In genomic region chr12:131950182-131950913, GRCh38 we compare ENCODE assay signal across 8 cellular contexts. TPM values are rescaled to one million over a fixed set of nuclear protein-coding genes. Genes with fewer than 3 reads are reported as not detected.
DNase-seq lines count a peak whose midpoint lies in the region; ATAC-seq and TF ChIP-seq lines count a peak whose summit lies in the region.

No MANE protein-coding gene starts in this region.

- ATAC-seq in HG03571 (IDR thresholded peaks at IDR 0.05; ENCODE audit: unreplicated experiment), result peak; percentile 29
- peak; percentile 34 for ATAC-seq in activated CD8-positive, alpha-beta T cell treated with anti-CD3 and anti-CD28 coated beads, Interleukin-2, amount 10 ng/mL, durations not matched to agents 7 days and 5 days

- H3K36me3 Mint-ChIP-seq in activated CD8-positive, alpha-beta T cell treated with anti-CD3 and anti-CD28 coated beads, Interleukin-2, amount 10 ng/mL, durations not matched to agents 7 days and 5 days (ENCODE audit: low read depth), result peaks cover 5% of the 10 kb centered on the region
- peaks cover 2% of the 10 kb centered on the region for H3K36me3 Mint-ChIP-seq in neural progenitor cell

- CTCF ChIA-PET in activated CD8-positive, alpha-beta T cell treated with anti-CD3 and anti-CD28 coated beads, Interleukin-2, amount 10 ng/mL, durations not matched to agents 7 days and 5 days (lab: Charles Lee), result interaction anchor here (1.4 to 1.8 kb wide), 2 partner anchors 20 to 114 kb away, joined by 3 to 5 read pairs; no protein-coding TSS in a partner anchor

- peak; percentile 35 for DNase-seq in COLO668 (lab: John Stamatoyannopoulos, UW; ENCODE audit: unreplicated experiment)
- peak; percentile 56 for DNase-seq in GM20000 (ENCODE audit: low spot score)
- DNase-seq in activated CD8-positive, alpha-beta T cell treated with anti-CD3 and anti-CD28 coated beads, Interleukin-2, amount 10 ng/mL, durations not matched to agents 7 days and 5 days, result peak; percentile 50
- DNase-seq in fibroblast of lung (ENCODE audit: low read depth in 2 of 2), result no peak
- peak; percentile 65 for DNase-seq in neural progenitor cell (ENCODE audit: low spot score)
- DNase-seq in NCI-H1105 treated with DMSO at 0.1 percent for 48 hours (lab: John Stamatoyannopoulos, UW), result no peak
- DNase-seq in NCI-H1048 (lab: John Stamatoyannopoulos, UW), result no peak

- TF ChIP-seq CTCF in GM20000 (IDR thresholded peaks at IDR 0.05; ENCODE audit: extremely low read depth, missing control alignments) (no peak), fibroblast of lung (conservative IDR thresholded peaks at IDR 0.05 in 1 of 2, IDR thresholded peaks at IDR 0.05 in 1 of 2; ENCODE audit: low read depth in 1 of 2, low read length in 2 of 2) (no peak), neural progenitor cell (IDR thresholded peaks at IDR 0.05) (no peak)

- H3K4me1 ChIP-seq in fibroblast of lung (ENCODE audit: control insufficient read depth, extremely low read depth, insufficient read depth, low read length) (no peaks in the 10 kb centered on the region), neural progenitor cell (no peaks in the 10 kb centered on the region)

- H3K4me3 Mint-ChIP-seq in activated CD8-positive, alpha-beta T cell treated with anti-CD3 and anti-CD28 coated beads, Interleukin-2, amount 10 ng/mL, durations not matched to agents 7 days and 5 days, result peak overlapping the region; percentile 92
- peak overlapping the region; percentile 93 for H3K4me3 Mint-ChIP-seq in neural progenitor cell

- H3K9ac ChIP-seq in fibroblast of lung (ENCODE audit: insufficient read depth, low read length) (peak overlapping the region; percentile 89), neural progenitor cell (peak overlapping the region; percentile 83)

- peak overlapping the region; percentile 82 to 96 (median 86) for H3K4me3 ChIP-seq in fibroblast of lung (replicated peaks in 1 of 4; ENCODE audit: control extremely low read depth in 1 of 4, insufficient read depth in 1 of 4, low read depth in 3 of 4, low read length in 4 of 4)
- H3K4me3 ChIP-seq in neural progenitor cell, result peak overlapping the region; percentile 92

- POLR2A ChIA-PET in activated CD8-positive, alpha-beta T cell treated with anti-CD3 and anti-CD28 coated beads, Interleukin-2, amount 10 ng/mL, durations not matched to agents 7 days and 5 days (lab: Charles Lee), result interaction anchor here (1.0 to 2.1 kb wide), 2 partner anchors 12 to 20 kb away, joined by 4 to 9 read pairs; no protein-coding TSS in a partner anchor

- H3K79me2 ChIP-seq in fibroblast of lung (ENCODE audit: control insufficient read depth, insufficient read depth, low read length) (peaks cover 46% of the 10 kb centered on the region), neural progenitor cell (ENCODE audit: low read depth) (peaks cover 54% of the 10 kb centered on the region)

- H2AFZ ChIP-seq in fibroblast of lung (ENCODE audit: low read length) (peak overlapping the region; percentile 33), neural progenitor cell (replicated peaks) (peak overlapping the region; percentile 81)

- no peaks in the 10 kb centered on the region for H3K9me3 Mint-ChIP-seq in activated CD8-positive, alpha-beta T cell treated with anti-CD3 and anti-CD28 coated beads, Interleukin-2, amount 10 ng/mL, durations not matched to agents 7 days and 5 days (ENCODE audit: insufficient read depth)
- no peaks in the 10 kb centered on the region for H3K9me3 Mint-ChIP-seq in neural progenitor cell

- H3K4me1 Mint-ChIP-seq in activated CD8-positive, alpha-beta T cell treated with anti-CD3 and anti-CD28 coated beads, Interleukin-2, amount 10 ng/mL, durations not matched to agents 7 days and 5 days (ENCODE audit: low read depth), result peaks cover 34% of the 10 kb centered on the region
- H3K4me1 Mint-ChIP-seq in neural progenitor cell, result peaks cover 13% of the 10 kb centered on the region

- no peaks in the 10 kb centered on the region for H3K27me3 Mint-ChIP-seq in activated CD8-positive, alpha-beta T cell treated with anti-CD3 and anti-CD28 coated beads, Interleukin-2, amount 10 ng/mL, durations not matched to agents 7 days and 5 days (ENCODE audit: low read depth)
- H3K27me3 Mint-ChIP-seq in neural progenitor cell (ENCODE audit: insufficient read depth, low read depth), result peaks cover 7% of the 10 kb centered on the region

- peaks cover 23% of the 10 kb centered on the region for H3F3A ChIP-seq in neural progenitor cell (ENCODE audit: low read depth)

- H3K9me3 ChIP-seq in fibroblast of lung (ENCODE audit: control insufficient read depth, insufficient read depth, low read depth, low read length) (no peaks in the 10 kb centered on the region), neural progenitor cell (ENCODE audit: low read depth) (no peaks in the 10 kb centered on the region)

- H3K27me3 ChIP-seq in fibroblast of lung (ENCODE audit: control insufficient read depth, insufficient read depth, low read length), result no peaks in the 10 kb centered on the region
- no peaks in the 10 kb centered on the region for H3K27me3 ChIP-seq in neural progenitor cell

- H4K20me1 ChIP-seq in fibroblast of lung (ENCODE audit: control insufficient read depth, extremely low read depth, insufficient read depth, low read length) (no peaks in the 10 kb centered on the region), neural progenitor cell (ENCODE audit: low read depth) (peaks cover 27% of the 10 kb centered on the region)

- peak overlapping the region; percentile 85 for H3K4me2 ChIP-seq in fibroblast of lung (ENCODE audit: extremely low read depth, insufficient read depth, low read length)
- peak overlapping the region; percentile 99 for H3K4me2 ChIP-seq in neural progenitor cell

- no peaks in the 10 kb centered on the region for H3K36me3 ChIP-seq in fibroblast of lung (ENCODE audit: control insufficient read depth, insufficient read depth, low read length)
- H3K36me3 ChIP-seq in neural progenitor cell, result no peaks in the 10 kb centered on the region

- H3K27ac ChIP-seq in fibroblast of lung (ENCODE audit: insufficient read depth, low read length) (peak overlapping the region; percentile 83), neural progenitor cell (no peak overlapping the region)

- H3K27ac Mint-ChIP-seq in activated CD8-positive, alpha-beta T cell treated with anti-CD3 and anti-CD28 coated beads, Interleukin-2, amount 10 ng/mL, durations not matched to agents 7 days and 5 days, result peak overlapping the region; percentile 96
- no peak overlapping the region for H3K27ac Mint-ChIP-seq in neural progenitor cell

RNA-seq across cellular contexts. Expression of gene EP400, which starts 0.6 kb away (rescaled TPM):
- 10 to 100 TPM; 58.0 to 58.8 TPM for total RNA-seq in activated CD8-positive, alpha-beta T cell treated with anti-CD3 and anti-CD28 coated beads, Interleukin-2, amount 10 ng/mL, durations not matched to agents 7 days and 5 days
- 8.0 and 12.4 TPM in 2 replicates for total RNA-seq in fibroblast of lung
- 3.4 and 6.2 TPM in 2 replicates for polyA plus RNA-seq in fibroblast of lung
- polyA plus RNA-seq in fibroblast of lung (2012), result 14.4 and 17.5 TPM in 2 replicates
- polyA minus RNA-seq in fibroblast of lung (ENCODE audit: low replicate concordance), result 22.4 and 24.6 TPM in 2 replicates
- total RNA-seq in neural progenitor cell (ENCODE audit: low replicate concordance), result 16.3 and 21.2 TPM in 2 replicates

RNA-seq across cellular contexts. Expression of gene PUS1, which starts 21.3 kb away (rescaled TPM):
- total RNA-seq in activated CD8-positive, alpha-beta T cell treated with anti-CD3 and anti-CD28 coated beads, Interleukin-2, amount 10 ng/mL, durations not matched to agents 7 days and 5 days, result 10 to 100 TPM; 57.3 to 64.7 TPM
- total RNA-seq in fibroblast of lung (7.2 and 10.1 TPM in 2 replicates), neural progenitor cell (ENCODE audit: low replicate concordance) (15.9 and 17.8 TPM in 2 replicates)
- polyA plus RNA-seq in fibroblast of lung, result 8.3 and 13.7 TPM in 2 replicates
- polyA plus RNA-seq in fibroblast of lung (2012), result 11.7 and 23.1 TPM in 2 replicates
- 19.0 and 25.9 TPM in 2 replicates for polyA minus RNA-seq in fibroblast of lung (ENCODE audit: low replicate concordance)

RNA-seq across cellular contexts. Expression of gene ULK1, which starts 55.9 kb away (rescaled TPM):
- total RNA-seq in activated CD8-positive, alpha-beta T cell treated with anti-CD3 and anti-CD28 coated beads, Interleukin-2, amount 10 ng/mL, durations not matched to agents 7 days and 5 days, result 10 to 100 TPM; 17.1 to 20.6 TPM
- total RNA-seq in fibroblast of lung, result 8.5 and 14.9 TPM in 2 replicates
- 3.3 and 4.0 TPM in 2 replicates for polyA plus RNA-seq in fibroblast of lung
- polyA plus RNA-seq in fibroblast of lung (2012), result 9.0 and 10.8 TPM in 2 replicates
- 5.3 and 6.0 TPM in 2 replicates for polyA minus RNA-seq in fibroblast of lung (ENCODE audit: low replicate concordance)
- total RNA-seq in neural progenitor cell (ENCODE audit: low replicate concordance), result 4.9 and 16.0 TPM in 2 replicates

Comparison
In these comparisons a context has a peak if more than half of its experiments do, and no peak if none do; other contexts are left out.
1. DNase-seq: peak in COLO668 (single experiment), GM20000 (single experiment), activated CD8-positive, alpha-beta T cell treated with anti-CD3 and anti-CD28 coated beads, Interleukin-2, amount 10 ng/mL, durations not matched to agents 7 days and 5 days (single experiment) and neural progenitor cell (single experiment); none in fibroblast of lung (0 of 2), NCI-H1105 treated with DMSO at 0.1 percent for 48 hours (single experiment) and NCI-H1048 (single experiment).